ENCODE assay signal across 2 cellular contexts in genomic region chr6:568085-568484, GRCh38.
TF ChIP-seq lines count a peak whose summit lies in the region.

No MANE protein-coding gene starts in this region.

TF ChIP-seq in HEK293, 187 proteins besides CTCF, POLR2A, EP300 and RAD21 (continued from another document):
- no peak for TF ChIP-seq ZBTB11 (tag by site-specific recombination; conservative IDR thresholded peaks at IDR 0.05; ENCODE audit: low read depth)

TF ChIP-seq in GM12878, 131 proteins besides CTCF, POLR2A, EP300 and RAD21 (continued from another document):
- no peak for TF ChIP-seq ZBED1 (IDR thresholded peaks at IDR 0.05; ENCODE audit: borderline replicate concordance)
- TF ChIP-seq IKZF2 (IDR thresholded peaks at IDR 0.05) = no peak
- TF ChIP-seq CHD4 (IDR thresholded peaks at IDR 0.05) = no peak
